Comparison of ENCODE assay signal across 9 cellular contexts in genomic region chr3:136862953-136863352, GRCh38. TPM values are rescaled to one million over a fixed set of nuclear protein-coding genes. Genes with fewer than 3 reads are reported as not detected.
DNase-seq lines count a peak whose midpoint lies in the region; ATAC-seq, FAIRE-seq and TF ChIP-seq lines count a peak whose summit lies in the region.
"Had no signal": no experiment of that assay in that cellular context is flagged by ENCODE, and none has a peak within 500 bp of the region (broad histone marks: within the 10 kb centered on the region; RNA-seq: fewer than 3 reads in every experiment).

No MANE protein-coding gene starts in this region.

- CTCF ChIA-PET in activated CD8-positive, alpha-beta T cell treated with anti-CD3 and anti-CD28 coated beads, Interleukin-2, amount 10 ng/mL, durations not matched to agents 7 days and 5 days (lab: Charles Lee): interaction anchor here (0.6 to 5.3 kb wide), 10 partner anchors 12 to 151 kb away, joined by 3 to 57 read pairs (median 3); partner anchors contain the start of gene STAG1

- H3K9me1 ChIP-seq in keratinocyte (ENCODE audit: control insufficient read depth, extremely low read depth, insufficient read depth, low read length): no peaks in the 10 kb centered on the region

- POLR2A ChIA-PET in activated CD8-positive, alpha-beta T cell treated with anti-CD3 and anti-CD28 coated beads, Interleukin-2, amount 10 ng/mL, durations not matched to agents 7 days and 5 days (lab: Charles Lee): interaction anchor here (0.7 to 4.8 kb wide), 10 partner anchors 11 to 666 kb away, joined by 3 to 68 read pairs (median 6); partner anchors contain the start of genes MSL2 and STAG1

- H3K9ac ChIP-seq in keratinocyte (ENCODE audit: control insufficient read depth, extremely low read depth, insufficient read depth, low read length): peak overlapping the region; percentile 88

- H3K36me3 ChIP-seq in keratinocyte (ENCODE audit: control insufficient read depth in 2 of 2, extremely low read depth in 1 of 2, insufficient read depth in 2 of 2, low read length in 2 of 2) (peaks cover 0 to 1% of the 10 kb centered on the region in 2 experiments), testis (ENCODE audit: low read depth, missing control alignments) (no peaks in the 10 kb centered on the region)

- no peaks in the 10 kb centered on the region for H4K20me1 ChIP-seq in keratinocyte (ENCODE audit: control insufficient read depth, extremely low read depth, insufficient read depth, low read length)

- H3K27me3 ChIP-seq in keratinocyte (ENCODE audit: control insufficient read depth, extremely low read depth, insufficient read depth, low read length) (no peaks in the 10 kb centered on the region), testis (no peaks in the 10 kb centered on the region)

- H3K9me3 ChIP-seq in keratinocyte (ENCODE audit: control insufficient read depth, low read depth, low read length): no peaks in the 10 kb centered on the region
- no peaks in the 10 kb centered on the region for H3K9me3 ChIP-seq in testis

- H3K36me3 Mint-ChIP-seq in activated CD4-positive, alpha-beta T cell treated with anti-CD3 and anti-CD28 coated beads, Interleukin-2, amount 10 ng/mL, durations not matched to agents 24 days and 14 days (ENCODE audit: low read depth): peaks cover 17% of the 10 kb centered on the region
- peaks cover 24% of the 10 kb centered on the region for H3K36me3 Mint-ChIP-seq in activated CD8-positive, alpha-beta T cell treated with anti-CD3 and anti-CD28 coated beads, Interleukin-2, amount 10 ng/mL, durations not matched to agents 7 days and 5 days (ENCODE audit: low read depth)

- no peak for ATAC-seq in activated CD8-positive, alpha-beta T cell treated with anti-CD3 and anti-CD28 coated beads, Interleukin-2, amount 10 ng/mL, durations not matched to agents 7 days and 5 days
- ATAC-seq in GM21529 (IDR thresholded peaks at IDR 0.05; ENCODE audit: unreplicated experiment): no peak

- H3K4me3 ChIP-seq in keratinocyte (ENCODE audit: control insufficient read depth in 2 of 3, extremely low read depth in 1 of 3, insufficient read depth in 2 of 3, low read depth in 1 of 3, low read length in 3 of 3) (peak overlapping the region; percentile 75 to 85 (median 84)), testis (peak overlapping the region; percentile 88 to 89)

- intact Hi-C loops in activated CD4-positive, alpha-beta T cell treated with anti-CD3 and anti-CD28 coated beads, Interleukin-2, amount 10 ng/mL, durations not matched to agents 24 days and 14 days (cut with micrococcal nuclease): loop anchor here (1.0 to 5.0 kb wide), 8 partner anchors 34 to 667 kb away; partner anchors contain the start of genes MSL2, PCCB and STAG1
- intact Hi-C loops in testis (cut with DNase I; ENCODE audit: low total_unique reads): no loop called here

- peaks cover 46% of the 10 kb centered on the region for H3K79me2 ChIP-seq in keratinocyte (ENCODE audit: control insufficient read depth, insufficient read depth, low read length)

- peak overlapping the region; percentile 96 for H2AFZ ChIP-seq in keratinocyte (ENCODE audit: control insufficient read depth, low read length)

- peaks cover 39% of the 10 kb centered on the region for H3K4me1 Mint-ChIP-seq in activated CD4-positive, alpha-beta T cell treated with anti-CD3 and anti-CD28 coated beads, Interleukin-2, amount 10 ng/mL, durations not matched to agents 24 days and 14 days
- H3K4me1 Mint-ChIP-seq in activated CD8-positive, alpha-beta T cell treated with anti-CD3 and anti-CD28 coated beads, Interleukin-2, amount 10 ng/mL, durations not matched to agents 7 days and 5 days (ENCODE audit: low read depth): peaks cover 47% of the 10 kb centered on the region

- H3K27ac Mint-ChIP-seq in activated CD4-positive, alpha-beta T cell treated with anti-CD3 and anti-CD28 coated beads, Interleukin-2, amount 10 ng/mL, durations not matched to agents 24 days and 14 days: peak overlapping the region; percentile 99
- H3K27ac Mint-ChIP-seq in activated CD8-positive, alpha-beta T cell treated with anti-CD3 and anti-CD28 coated beads, Interleukin-2, amount 10 ng/mL, durations not matched to agents 7 days and 5 days: peak overlapping the region; percentile 96

- dilution Hi-C loops in keratinocyte (cut with MboI; ENCODE audit: extremely low pct_ligation_motif_present, low sequenced_read_pairs): no loop called here

- H3K4me1 ChIP-seq in keratinocyte (ENCODE audit: control insufficient read depth, extremely low read depth, insufficient read depth, low read length): peaks cover 6% of the 10 kb centered on the region
- H3K4me1 ChIP-seq in testis: peaks cover 14% of the 10 kb centered on the region

- H3K4me2 ChIP-seq in keratinocyte (ENCODE audit: control insufficient read depth, extremely low read depth, insufficient read depth, low read depth, low read length): peak overlapping the region; percentile 81

- H3K4me3 Mint-ChIP-seq in activated CD4-positive, alpha-beta T cell treated with anti-CD3 and anti-CD28 coated beads, Interleukin-2, amount 10 ng/mL, durations not matched to agents 24 days and 14 days: peak overlapping the region; percentile 97
- peak overlapping the region; percentile 92 for H3K4me3 Mint-ChIP-seq in activated CD8-positive, alpha-beta T cell treated with anti-CD3 and anti-CD28 coated beads, Interleukin-2, amount 10 ng/mL, durations not matched to agents 7 days and 5 days

- no peak for TF ChIP-seq POLR2A in testis (IDR thresholded peaks at IDR 0.05)

- WGBS in testis, 2 donors: 1% methylated on average over 12 of the region's 12 CpGs

- DNase-seq in activated CD4-positive, alpha-beta T cell treated with anti-CD3 and anti-CD28 coated beads, Interleukin-2, amount 10 ng/mL, durations not matched to agents 24 days and 14 days: no peak
- DNase-seq in activated CD4-positive, alpha-beta T cell treated with anti-CD3 and anti-CD28 coated beads, Interleukin-2, amount 50 U/mL, for 1 hour: no peak
- DNase-seq in activated CD8-positive, alpha-beta T cell treated with anti-CD3 and anti-CD28 coated beads, Interleukin-2, amount 10 ng/mL, durations not matched to agents 7 days and 5 days: no peak
- no peak for DNase-seq in keratinocyte (ENCODE audit: low read depth, low spot score)
- DNase-seq in testis: no peak
- no peak for DNase-seq in NCI-H524 treated with DMSO at 0.1 percent for 48 hours (lab: John Stamatoyannopoulos, UW)
- DNase-seq in HTR-8/SVneo (ENCODE audit: insufficient read length, low spot score): no peak
- DNase-seq: T1000 had no signal

- H3K9me3 Mint-ChIP-seq in activated CD4-positive, alpha-beta T cell treated with anti-CD3 and anti-CD28 coated beads, Interleukin-2, amount 10 ng/mL, durations not matched to agents 24 days and 14 days: no peaks in the 10 kb centered on the region
- no peaks in the 10 kb centered on the region for H3K9me3 Mint-ChIP-seq in activated CD8-positive, alpha-beta T cell treated with anti-CD3 and anti-CD28 coated beads, Interleukin-2, amount 10 ng/mL, durations not matched to agents 7 days and 5 days (ENCODE audit: insufficient read depth)

- TF ChIP-seq CTCF in keratinocyte (optimal IDR thresholded peaks at IDR 0.05 in 1 of 3, IDR thresholded peaks at IDR 0.05 in 1 of 3, conservative IDR thresholded peaks at IDR 0.05 in 1 of 3; ENCODE audit: extremely low read depth in 1 of 3, insufficient read depth in 2 of 3, low read length in 3 of 3) (no peak), testis (IDR thresholded peaks at IDR 0.05) (no peak)

- H3K27ac ChIP-seq in keratinocyte (ENCODE audit: control insufficient read depth, insufficient read depth, low read length) (peak overlapping the region; percentile 80), testis (peak overlapping the region; percentile 95 to 97)

- FAIRE-seq in keratinocyte (lab: Jason Lieb, UNC): no peak
- FAIRE-seq in HTR-8/SVneo (lab: Jason Lieb, UNC): no peak

- no peaks in the 10 kb centered on the region for H3K27me3 Mint-ChIP-seq in activated CD4-positive, alpha-beta T cell treated with anti-CD3 and anti-CD28 coated beads, Interleukin-2, amount 10 ng/mL, durations not matched to agents 24 days and 14 days
- H3K27me3 Mint-ChIP-seq in activated CD8-positive, alpha-beta T cell treated with anti-CD3 and anti-CD28 coated beads, Interleukin-2, amount 10 ng/mL, durations not matched to agents 7 days and 5 days (ENCODE audit: low read depth): no peaks in the 10 kb centered on the region

RNA-seq across cellular contexts. Expression of gene NCK1, which starts 0.9 kb away (rescaled TPM):
- total RNA-seq in activated CD4-positive, alpha-beta T cell treated with anti-CD3 and anti-CD28 coated beads, Interleukin-2, amount 10 ng/mL, durations not matched to agents 24 days and 14 days: 34.7 and 35.3 TPM in 2 replicates
- total RNA-seq in activated CD8-positive, alpha-beta T cell treated with anti-CD3 and anti-CD28 coated beads, Interleukin-2, amount 10 ng/mL, durations not matched to agents 7 days and 5 days: 10 to 100 TPM; 36.3 to 39.1 TPM
- polyA plus RNA-seq in keratinocyte: 35.8 to 57.9 TPM (median 44.2 TPM) in 3 replicates
- polyA plus RNA-seq in keratinocyte (2011; ENCODE audit: low read depth): 22.1 TPM
- polyA plus RNA-seq in keratinocyte (2011; cell fraction: cytosol; rRNA removed): 36.1 and 68.3 TPM in 2 replicates
- 53.4 and 74.9 TPM in 2 replicates for polyA plus RNA-seq in keratinocyte (2011; cell fraction: nucleus; rRNA removed)
- polyA plus RNA-seq in keratinocyte (2012; ENCODE audit: low replicate concordance): 26.6 and 37.2 TPM in 2 replicates
- polyA minus RNA-seq in keratinocyte: 5.1 to 43.1 TPM (median 40.4 TPM) in 3 replicates
- 28.0 TPM for polyA minus RNA-seq in keratinocyte (2011; cell fraction: cytosol; rRNA and poly(A)+ RNA removed)
- polyA minus RNA-seq in keratinocyte (2011; cell fraction: nucleus; rRNA and poly(A)+ RNA removed): 26.8 and 61.1 TPM in 2 replicates
- 10 to 100 TPM; 42.7 to 45.0 TPM for total RNA-seq in testis
- 31.1 TPM for polyA plus RNA-seq in testis (ENCODE audit: insufficient read depth, low read depth, low replicate concordance)

RNA-seq across cellular contexts. Expression of gene SLC35G2, which starts 44.0 kb away (rescaled TPM):
- 3.4 and 3.8 TPM in 2 replicates for total RNA-seq in activated CD4-positive, alpha-beta T cell treated with anti-CD3 and anti-CD28 coated beads, Interleukin-2, amount 10 ng/mL, durations not matched to agents 24 days and 14 days
- total RNA-seq in activated CD8-positive, alpha-beta T cell treated with anti-CD3 and anti-CD28 coated beads, Interleukin-2, amount 10 ng/mL, durations not matched to agents 7 days and 5 days: under 1 TPM in 1 of 2 experiments, not detected in 1; 0.16 TPM
- 0.61 to 1.9 TPM (median 1.5 TPM) in 3 replicates for polyA plus RNA-seq in keratinocyte
- not detected for polyA plus RNA-seq in keratinocyte (2011; ENCODE audit: low read depth)
- polyA plus RNA-seq in keratinocyte (2011; cell fraction: cytosol; rRNA removed): 0.51 and 0.86 TPM in 2 replicates
- 2.1 and 2.6 TPM in 2 replicates for polyA plus RNA-seq in keratinocyte (2011; cell fraction: nucleus; rRNA removed)
- 0.18 and 0.66 TPM in 2 replicates for polyA plus RNA-seq in keratinocyte (2012; ENCODE audit: low replicate concordance)
- 0.59 to 1.4 TPM (median 0.76 TPM) in 3 replicates for polyA minus RNA-seq in keratinocyte
- polyA minus RNA-seq in keratinocyte (2011; cell fraction: cytosol; rRNA and poly(A)+ RNA removed): not detected
- polyA minus RNA-seq in keratinocyte (2011; cell fraction: nucleus; rRNA and poly(A)+ RNA removed): 0.84 and 1.6 TPM in 2 replicates
- total RNA-seq in testis: 10 to 100 TPM; 21.1 to 22.1 TPM
- polyA plus RNA-seq in testis (ENCODE audit: insufficient read depth, low read depth, low replicate concordance): 22.4 TPM
